In the genomic region with DNA sequence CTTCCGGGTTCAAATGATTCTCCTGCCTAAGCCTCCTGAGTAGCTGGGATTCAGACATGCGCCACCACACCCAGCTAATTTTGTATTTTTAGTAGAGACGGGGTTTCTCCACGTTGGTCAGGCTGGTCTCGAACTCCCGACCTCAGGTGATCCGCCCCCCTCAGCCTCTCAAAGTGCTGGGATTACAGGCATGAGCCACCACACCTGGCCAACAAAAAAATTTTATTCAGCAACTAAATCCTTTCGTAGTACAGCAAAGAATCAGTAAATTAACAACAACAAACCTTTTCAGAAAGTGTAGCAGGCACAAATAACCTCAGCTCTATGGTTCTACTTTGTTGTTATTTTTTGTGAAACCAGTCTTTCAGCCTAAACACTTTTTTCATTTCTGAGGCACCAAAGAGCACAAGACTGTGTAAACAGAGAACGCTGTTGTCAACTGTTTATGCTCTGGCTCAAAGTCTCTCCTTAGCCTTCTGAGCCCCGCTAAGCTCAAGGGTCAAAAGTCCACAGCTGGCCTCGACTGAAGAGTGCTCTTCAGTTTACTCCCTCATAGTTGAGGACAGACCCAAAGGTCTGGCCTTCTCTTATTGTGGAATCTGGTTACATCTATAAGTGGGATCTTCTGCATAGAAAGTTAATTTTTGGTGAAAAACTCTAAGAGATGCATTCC, we compare ENCODE assay signal across 1 cellular context.
TF ChIP-seq lines count a peak whose summit lies in the region.

No MANE protein-coding gene starts in this region.

TF ChIP-seq in liver, 16 proteins besides CTCF, POLR2A, EP300 and RAD21 (continued from another document):
- TF ChIP-seq, protein P1, sequence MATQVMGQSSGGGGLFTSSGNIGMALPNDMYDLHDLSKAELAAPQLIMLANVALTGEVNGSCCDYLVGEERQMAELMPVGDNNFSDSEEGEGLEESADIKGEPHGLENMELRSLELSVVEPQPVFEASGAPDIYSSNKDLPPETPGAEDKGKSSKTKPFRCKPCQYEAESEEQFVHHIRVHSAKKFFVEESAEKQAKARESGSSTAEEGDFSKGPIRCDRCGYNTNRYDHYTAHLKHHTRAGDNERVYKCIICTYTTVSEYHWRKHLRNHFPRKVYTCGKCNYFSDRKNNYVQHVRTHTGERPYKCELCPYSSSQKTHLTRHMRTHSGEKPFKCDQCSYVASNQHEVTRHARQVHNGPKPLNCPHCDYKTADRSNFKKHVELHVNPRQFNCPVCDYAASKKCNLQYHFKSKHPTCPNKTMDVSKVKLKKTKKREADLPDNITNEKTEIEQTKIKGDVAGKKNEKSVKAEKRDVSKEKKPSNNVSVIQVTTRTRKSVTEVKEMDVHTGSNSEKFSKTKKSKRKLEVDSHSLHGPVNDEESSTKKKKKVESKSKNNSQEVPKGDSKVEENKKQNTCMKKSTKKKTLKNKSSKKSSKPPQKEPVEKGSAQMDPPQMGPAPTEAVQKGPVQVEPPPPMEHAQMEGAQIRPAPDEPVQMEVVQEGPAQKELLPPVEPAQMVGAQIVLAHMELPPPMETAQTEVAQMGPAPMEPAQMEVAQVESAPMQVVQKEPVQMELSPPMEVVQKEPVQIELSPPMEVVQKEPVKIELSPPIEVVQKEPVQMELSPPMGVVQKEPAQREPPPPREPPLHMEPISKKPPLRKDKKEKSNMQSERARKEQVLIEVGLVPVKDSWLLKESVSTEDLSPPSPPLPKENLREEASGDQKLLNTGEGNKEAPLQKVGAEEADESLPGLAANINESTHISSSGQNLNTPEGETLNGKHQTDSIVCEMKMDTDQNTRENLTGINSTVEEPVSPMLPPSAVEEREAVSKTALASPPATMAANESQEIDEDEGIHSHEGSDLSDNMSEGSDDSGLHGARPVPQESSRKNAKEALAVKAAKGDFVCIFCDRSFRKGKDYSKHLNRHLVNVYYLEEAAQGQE (IDR thresholded peaks at IDR 0.05), result no peak
- TF ChIP-seq GABPA (IDR thresholded peaks at IDR 0.05 in 1 of 2, conservative IDR thresholded peaks at IDR 0.05 in 1 of 2) (no peak), RXRA (IDR thresholded peaks at IDR 0.05) (peak; percentile 62)
